In genomic region chr15:58527573-58528196, GRCh38 we compare ENCODE assay signal across 1 cellular context.
A peak's percentile ranks its signal among the peaks of the same experiment; 100 is the strongest.
TF ChIP-seq lines count a peak whose summit lies in the region.

No MANE protein-coding gene starts in this region.

TF ChIP-seq in HepG2, 621 proteins besides CTCF, POLR2A, EP300 and RAD21:
- TF ChIP-seq ZNF713 (CRISPR knock-in tag; IDR thresholded peaks at IDR 0.05) (no peak), GATA4 (IDR thresholded peaks at IDR 0.05; ENCODE audit: borderline replicate concordance, low read depth) (peak; percentile 44; the same call in 1 of the 2 replicates), ZEB1 (IDR thresholded peaks at IDR 0.05; ENCODE audit: insufficient replicate concordance, low read depth) (no peak), HBP1 (CRISPR knock-in tag; IDR thresholded peaks at IDR 0.05; ENCODE audit: low read depth) (no peak), IRF1 (CRISPR knock-in tag; IDR thresholded peaks at IDR 0.05; ENCODE audit: low read depth) (no peak), SRY (CRISPR knock-in tag; IDR thresholded peaks at IDR 0.05) (0 out of 2 replicates have a peak, but pooled peaks have one; percentile 49), ZKSCAN1 (IDR thresholded peaks at IDR 0.05; ENCODE audit: low read length) (peak; percentile 72), RBAK (CRISPR knock-in tag; IDR thresholded peaks at IDR 0.05) (no peak), ZNF24 (IDR thresholded peaks at IDR 0.05) (peak; percentile 91), CHD2 (IDR thresholded peaks at IDR 0.05; ENCODE audit: low read depth, low read length) (no peak), WIZ (CRISPR knock-in tag; IDR thresholded peaks at IDR 0.05) (no peak), ZNF607 (CRISPR knock-in tag; IDR thresholded peaks at IDR 0.05; ENCODE audit: borderline replicate concordance) (no peak), MAZ (IDR thresholded peaks at IDR 0.05; ENCODE audit: borderline replicate concordance, low read depth, low read length) (no peak), MAZ (CRISPR knock-in tag; IDR thresholded peaks at IDR 0.05; ENCODE audit: low read depth) (0 out of 2 replicates have a peak, but pooled peaks have one; percentile 31), TEF (CRISPR knock-in tag; IDR thresholded peaks at IDR 0.05) (no peak), ERF (CRISPR knock-in tag; IDR thresholded peaks at IDR 0.05) (no peak), SALL2 (CRISPR knock-in tag; IDR thresholded peaks at IDR 0.05) (no peak; the same call in 1 of the 2 replicates), ZNF770 (CRISPR knock-in tag; IDR thresholded peaks at IDR 0.05) (peak; percentile 94), ZNF143 (CRISPR knock-in tag; IDR thresholded peaks at IDR 0.05) (peak; percentile 5; the same call in 1 of the 2 replicates), ZNF737 (CRISPR knock-in tag; IDR thresholded peaks at IDR 0.05; ENCODE audit: borderline replicate concordance) (no peak), ZMYM3 (CRISPR knock-in tag; IDR thresholded peaks at IDR 0.05) (peak; percentile 90), ZNF264 (CRISPR knock-in tag; IDR thresholded peaks at IDR 0.05) (no peak), ZNF687 (CRISPR knock-in tag; IDR thresholded peaks at IDR 0.05) (peak; percentile 56), ZNF773 (CRISPR knock-in tag; IDR thresholded peaks at IDR 0.05; ENCODE audit: borderline replicate concordance) (no peak), MYPOP (CRISPR knock-in tag; IDR thresholded peaks at IDR 0.05) (no peak), ZNF354B (CRISPR knock-in tag; IDR thresholded peaks at IDR 0.05) (no peak), KLF15 (CRISPR knock-in tag; IDR thresholded peaks at IDR 0.05; ENCODE audit: borderline replicate concordance) (no peak), HNRNPUL1 (IDR thresholded peaks at IDR 0.05; ENCODE audit: low read depth, low read length) (no peak), ZKSCAN8 (CRISPR knock-in tag; IDR thresholded peaks at IDR 0.05; ENCODE audit: borderline replicate concordance) (0 out of 2 replicates have a peak, but pooled peaks have one; percentile 26), ZNF747 (CRISPR knock-in tag; IDR thresholded peaks at IDR 0.05; ENCODE audit: borderline replicate concordance) (no peak), ZNF564 (CRISPR knock-in tag; IDR thresholded peaks at IDR 0.05) (no peak), NKX3-1 (CRISPR knock-in tag; IDR thresholded peaks at IDR 0.05) (no peak), RAD51 (IDR thresholded peaks at IDR 0.05; ENCODE audit: borderline replicate concordance) (no peak)
